Comparison of ENCODE assay signal across 8 cellular contexts in the genomic region with DNA sequence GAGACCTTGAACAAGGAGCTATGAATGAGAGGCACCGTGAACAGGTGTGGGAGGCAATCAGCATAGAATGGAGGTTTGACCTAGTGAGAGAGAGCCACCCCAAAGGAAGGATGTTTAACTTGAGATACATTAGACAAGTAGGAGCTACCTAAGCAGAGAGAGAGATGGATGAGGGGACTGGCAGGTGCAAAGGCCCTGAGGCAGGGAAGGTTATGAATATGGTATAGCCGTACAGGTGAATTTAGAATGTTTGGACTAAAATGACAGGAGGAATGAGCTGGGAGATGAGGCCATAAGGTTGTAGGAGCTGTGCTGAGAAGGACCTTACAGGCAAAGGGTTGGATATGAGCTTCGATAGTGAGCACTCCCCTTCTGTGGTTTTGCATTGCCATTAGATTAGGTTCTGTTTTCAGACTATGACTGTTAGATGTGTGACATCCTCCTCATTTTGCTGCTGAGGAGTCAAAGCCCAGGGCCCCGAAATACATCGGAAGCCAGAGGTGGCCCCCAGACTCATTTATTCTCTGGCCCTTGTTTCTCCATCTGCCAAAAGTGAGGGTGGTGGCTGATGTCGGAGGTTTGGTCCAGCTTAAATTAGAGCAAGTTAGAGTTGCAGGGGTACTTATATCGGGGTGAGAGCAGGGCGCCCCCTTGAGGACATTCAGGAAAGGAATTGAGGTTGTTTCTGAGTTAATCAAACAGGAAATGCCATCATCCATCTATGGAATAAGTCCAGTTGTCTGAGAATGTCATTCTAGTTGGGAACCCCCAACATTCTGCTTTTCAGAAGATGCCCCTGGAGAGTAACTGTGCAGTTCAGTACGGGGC. TPM values are rescaled to one million over a fixed set of nuclear protein-coding genes. Genes with fewer than 3 reads are reported as not detected.
DNase-seq lines count a peak whose midpoint lies in the region; ATAC-seq, FAIRE-seq and TF ChIP-seq lines count a peak whose summit lies in the region.

No MANE protein-coding gene starts in this region.

- no peak overlapping the region for H3K9ac ChIP-seq in OCI-LY1 (ENCODE audit: low read length)
- no peak overlapping the region for H3K9ac ChIP-seq in kidney (ENCODE audit: low read length in 2 of 2)

- H3K27me3 ChIP-seq in OCI-LY1 (ENCODE audit: insufficient read depth, low read length) = peaks cover 5% of the 10 kb centered on the region; the same call in 1 of the 2 replicates
- H3K27me3 ChIP-seq in upper lobe of right lung = peaks cover 4% of the 10 kb centered on the region

- peak; percentile 67 for TF ChIP-seq CTCF in OCI-LY1 (IDR thresholded peaks at IDR 0.05; ENCODE audit: low read length)
- TF ChIP-seq CTCF in upper lobe of right lung (IDR thresholded peaks at IDR 0.05) = peak; percentile 37
- no peak for TF ChIP-seq CTCF in kidney (IDR thresholded peaks at IDR 0.05; ENCODE audit: borderline replicate concordance, extremely low read depth, insufficient read depth)

- no peaks in the 10 kb centered on the region for H3K4me1 ChIP-seq in OCI-LY1 (ENCODE audit: insufficient read depth, low read length, severe bottlenecking)
- H3K4me1 ChIP-seq in upper lobe of right lung = no peaks in the 10 kb centered on the region
- H3K4me1 ChIP-seq in kidney (ENCODE audit: control insufficient read depth in 1 of 2, insufficient read depth in 1 of 2, low read depth in 1 of 2, low read length in 2 of 2) = no peaks in the 10 kb centered on the region

- H3K36me3 ChIP-seq in OCI-LY1 (ENCODE audit: insufficient read depth, low read length) = no peaks in the 10 kb centered on the region
- no peaks in the 10 kb centered on the region for H3K36me3 ChIP-seq in upper lobe of right lung
- H3K36me3 ChIP-seq in kidney (ENCODE audit: control insufficient read depth in 1 of 2, insufficient read depth in 2 of 2, low read length in 2 of 2) = no peaks in the 10 kb centered on the region

- no peak overlapping the region for H3K27ac ChIP-seq in OCI-LY1 (ENCODE audit: low read depth, low read length, poor library complexity, severe bottlenecking)
- H3K27ac ChIP-seq in upper lobe of right lung = no peak overlapping the region
- H3K27ac ChIP-seq in kidney (ENCODE audit: low read depth in 2 of 2, low read length in 2 of 2) = no peak overlapping the region

- no peak for FAIRE-seq in kidney (lab: Jason Lieb, UNC)

- H3K9me3 ChIP-seq in OCI-LY1 (ENCODE audit: low read length) = no peaks in the 10 kb centered on the region
- H3K9me3 ChIP-seq in upper lobe of right lung = no peaks in the 10 kb centered on the region
- H3K9me3 ChIP-seq in kidney (ENCODE audit: control insufficient read depth in 1 of 2, low read length in 2 of 2) = no peaks in the 10 kb centered on the region

- DNase-seq in stimulated activated CD4-positive, alpha-beta T cell treated with anti-CD3 and anti-CD28 coated beads, Interleukin-12 subunit alpha, Interleukin-12 subunit beta, amount 100 ng/mL, for 48 hours (ENCODE audit: low read depth in 2 of 3, low spot score in 1 of 3) = peak in 2 of 3 donors; percentile 19 to 29
- no peak for DNase-seq in stimulated activated CD4-positive, alpha-beta T cell treated with anti-CD3 and anti-CD28 coated beads, Interleukin-12 subunit alpha, Interleukin-12 subunit beta, amount 100 ng/mL, for 4 hours
- DNase-seq in erythroblast (lab: John Stamatoyannopoulos, UW) (peak; percentile 63 to 76), upper lobe of right lung (no peak), dedifferentiated amniotic fluid mesenchymal stem cell (ENCODE audit: extremely low spot score) (no peak), NCI-H146 treated with DMSO at 0.1 percent for 48 hours (lab: John Stamatoyannopoulos, UW; ENCODE audit: unreplicated experiment) (no peak), kidney (no peak)

- H3K79me2 ChIP-seq in OCI-LY1 (ENCODE audit: insufficient read depth, low read length) = no peaks in the 10 kb centered on the region

- no peak overlapping the region for H3K4me2 ChIP-seq in OCI-LY1 (ENCODE audit: low read length)

- TF ChIP-seq POLR2A in erythroblast (IDR thresholded peaks at IDR 0.05; ENCODE audit: low read length) = no peak

- no peak overlapping the region for H2AFZ ChIP-seq in OCI-LY1 (ENCODE audit: low read length)

- H3K9me2 ChIP-seq in OCI-LY1 (ENCODE audit: low read depth, low read length) = no peaks in the 10 kb centered on the region

- ATAC-seq in upper lobe of right lung = peak; percentile 57

- intact Hi-C loops in upper lobe of right lung (cut with DNase I) = no loop called here
- intact Hi-C loops in kidney (cut with DNase I) = no loop called here

- H4K20me1 ChIP-seq in OCI-LY1 (ENCODE audit: insufficient read depth, low read length) = no peaks in the 10 kb centered on the region

- H3K4me3 ChIP-seq in OCI-LY1 (ENCODE audit: low read depth, low read length, poor library complexity, severe bottlenecking) (no peak overlapping the region), upper lobe of right lung (no peak overlapping the region), kidney (ENCODE audit: low read length in 2 of 2) (no peak overlapping the region)

- H3F3A ChIP-seq in OCI-LY1 (ENCODE audit: insufficient read depth, low read length) = no peaks in the 10 kb centered on the region

RNA-seq across cellular contexts. Expression of a gene that starts 29.4 kb away (rescaled TPM):
- total RNA-seq in upper lobe of right lung = 1.6 TPM
- 0.85 TPM for total RNA-seq in kidney
- polyA plus RNA-seq in kidney (ENCODE audit: insufficient read depth, low read depth, low replicate concordance) = 0.32 TPM

Comparison
In these comparisons a context has a peak if more than half of its experiments do, and no peak if none do; other contexts are left out.
1. DNase-seq: peak in stimulated activated CD4-positive, alpha-beta T cell treated with anti-CD3 and anti-CD28 coated beads, Interleukin-12 subunit alpha, Interleukin-12 subunit beta, amount 100 ng/mL, for 48 hours (2 of 3) and erythroblast (2 of 2); none in stimulated activated CD4-positive, alpha-beta T cell treated with anti-CD3 and anti-CD28 coated beads, Interleukin-12 subunit alpha, Interleukin-12 subunit beta, amount 100 ng/mL, for 4 hours (single experiment), upper lobe of right lung (single experiment), dedifferentiated amniotic fluid mesenchymal stem cell (single experiment), NCI-H146 treated with DMSO at 0.1 percent for 48 hours (single experiment) and kidney (single experiment).